In the genomic region with DNA sequence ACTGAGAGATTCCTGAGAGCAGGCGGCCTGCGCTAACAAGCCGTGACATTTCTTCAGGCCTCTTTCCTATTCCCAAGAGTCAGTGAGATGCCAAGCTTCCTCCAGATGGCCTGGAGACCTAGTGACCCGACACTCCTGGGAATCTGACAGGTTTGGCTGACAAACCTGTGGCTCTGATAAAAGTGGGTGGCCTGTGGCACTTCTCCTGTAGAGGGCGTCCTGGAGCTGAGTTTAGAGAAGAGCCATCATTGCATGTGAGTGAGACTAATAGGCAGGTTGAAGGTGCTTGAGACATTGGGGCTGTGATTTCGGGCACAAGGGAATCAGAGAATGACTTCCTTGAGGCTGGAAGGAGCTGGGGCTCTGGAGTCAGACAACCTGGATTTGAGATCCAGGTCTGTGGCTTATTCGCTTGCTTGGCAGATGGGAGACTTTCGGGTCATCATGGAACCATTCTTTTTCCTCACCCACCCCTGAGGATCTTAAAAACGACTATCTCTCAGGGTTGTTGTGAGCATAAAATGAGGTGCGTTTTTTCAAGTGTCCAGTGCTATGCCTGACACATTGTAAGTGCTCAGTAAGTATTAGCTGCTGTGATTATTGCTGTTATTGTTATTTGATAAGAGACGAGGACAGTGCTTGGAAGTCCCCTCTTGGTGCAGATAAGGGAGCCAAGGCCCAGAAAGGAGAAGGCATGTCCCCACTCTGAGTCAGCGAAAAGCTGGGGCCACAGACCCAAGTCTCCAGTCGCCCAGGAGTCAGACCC, we compare ENCODE assay signal across 10 cellular contexts.
A peak's percentile ranks its signal among the peaks of the same experiment; 100 is the strongest.
DNase-seq lines count a peak whose midpoint lies in the region; ATAC-seq, FAIRE-seq and TF ChIP-seq lines count a peak whose summit lies in the region.
"Had no signal": no experiment of that assay in that cellular context is flagged by ENCODE, and none has a peak within 500 bp of the region (broad histone marks: within the 10 kb centered on the region; RNA-seq: fewer than 3 reads in every experiment).

No MANE protein-coding gene starts in this region.

- no peak overlapping the region for H2BK15ac ChIP-seq in mesendoderm (replicated peaks; ENCODE audit: low read depth)

- H3K4me1 ChIP-seq in GM12878 (ENCODE audit: control insufficient read depth, insufficient read depth, low read length) (no peaks in the 10 kb centered on the region), mesendoderm (ENCODE audit: control insufficient read depth, low read depth, low read length) (no peaks in the 10 kb centered on the region), gastrocnemius medialis (no peaks in the 10 kb centered on the region)
- H3K4me1 ChIP-seq: tibial artery had no signal

- no peak overlapping the region for H3K9ac ChIP-seq in GM12878 (ENCODE audit: control insufficient read depth, insufficient read depth, low read length)
- H3K9ac ChIP-seq in mesendoderm (ENCODE audit: low read length): no peak overlapping the region

- no peaks in the 10 kb centered on the region for H3K36me3 ChIP-seq in GM12878 (ENCODE audit: control insufficient read depth in 2 of 2, insufficient read depth in 2 of 2, low read length in 1 of 2)
- no peaks in the 10 kb centered on the region for H3K36me3 ChIP-seq in mesendoderm (ENCODE audit: control insufficient read depth, insufficient read depth, low read length)
- no peaks in the 10 kb centered on the region for H3K36me3 ChIP-seq in gastrocnemius medialis
- H3K36me3 ChIP-seq: tibial artery had no signal

- no peaks in the 10 kb centered on the region for H4K20me1 ChIP-seq in GM12878 (ENCODE audit: control insufficient read depth, insufficient read depth)

- no peaks in the 10 kb centered on the region for H3K9me3 Mint-ChIP-seq in natural killer cell treated with Interleukin-12 subunit alpha and Interleukin-12 subunit beta and Interleukin-15 and Interleukin-18, amount 100 ng/mL, for 72 hours

- no peak overlapping the region for H2BK5ac ChIP-seq in mesendoderm (ENCODE audit: low read length)

- no peak overlapping the region for H3K56ac ChIP-seq in mesendoderm (ENCODE audit: low read length)

- H3K4me2 ChIP-seq in GM12878 (ENCODE audit: control insufficient read depth, insufficient read depth) (no peak overlapping the region), mesendoderm (ENCODE audit: low read length) (no peak overlapping the region)

- H3K36me3 Mint-ChIP-seq in natural killer cell treated with Interleukin-12 subunit alpha and Interleukin-12 subunit beta and Interleukin-15 and Interleukin-18, amount 100 ng/mL, for 72 hours: no peaks in the 10 kb centered on the region

- SMC1A ChIA-PET in GM12878 (lab: Charles Lee; ENCODE audit: uncharacterized antibody, unreplicated experiment): interaction anchor here (1.3 to 1.8 kb wide), 2 partner anchors 261 to 288 kb away, joined by 4 to 11 read pairs; no protein-coding TSS in a partner anchor

- H2AK5ac ChIP-seq in mesendoderm (ENCODE audit: low read length): no peak overlapping the region

- H3K9me3 ChIP-seq in GM12878 (replicated peaks; ENCODE audit: control insufficient read depth, insufficient read depth, low read length) (no peaks in the 10 kb centered on the region), gastrocnemius medialis (no peaks in the 10 kb centered on the region)
- H3K9me3 ChIP-seq: tibial artery had no signal

- intact Hi-C loops in GM12878 (cut with micrococcal nuclease; ENCODE audit: unreplicated experiment) (loop anchor here (1.0 to 10.0 kb wide), 2 partner anchors 292 to 546 kb away; a partner anchor contains a TSS), gastrocnemius medialis (cut with DNase I; ENCODE audit: low total_unique reads) (no loop called here)

- TF ChIP-seq CTCF in GM12878 (IDR thresholded peaks at IDR 0.05 in 2 of 3, conservative IDR thresholded peaks at IDR 0.05 in 1 of 3; ENCODE audit: control insufficient read depth in 2 of 3, extremely low read depth in 1 of 3, insufficient read depth in 1 of 3, low read depth in 3 of 3, low read length in 3 of 3): peak; percentile 49 to 63 (median 60)
- TF ChIP-seq CTCF in gastrocnemius medialis (IDR thresholded peaks at IDR 0.05 in 4 of 5, conservative IDR thresholded peaks at IDR 0.05 in 1 of 5): peak in 2 of 5 experiments; percentile 15 to 18

- no peak overlapping the region for H3K4me3 Mint-ChIP-seq in natural killer cell treated with Interleukin-12 subunit alpha and Interleukin-12 subunit beta and Interleukin-15 and Interleukin-18, amount 100 ng/mL, for 72 hours

- TF ChIP-seq EP300 in GM12878 (IDR thresholded peaks at IDR 0.05; ENCODE audit: borderline replicate concordance in 1 of 2, control insufficient read depth in 1 of 2, low read depth in 2 of 2, low read length in 2 of 2): no peak

- peaks cover 22 to 24% of the 10 kb centered on the region in 2 donors for H3K27me3 Mint-ChIP-seq in natural killer cell treated with Interleukin-12 subunit alpha and Interleukin-12 subunit beta and Interleukin-15 and Interleukin-18, amount 100 ng/mL, for 72 hours

- POLR2A ChIA-PET in GM12878 (lab: Charles Lee): no interaction called here

- TF ChIP-seq POLR2A in GM12878 (IDR thresholded peaks at IDR 0.05; ENCODE audit: low read depth, low read length): no peak
- no peak for TF ChIP-seq POLR2A in gastrocnemius medialis (IDR thresholded peaks at IDR 0.05)

- DNase-seq in stimulated activated CD4-positive, alpha-beta T cell treated with anti-CD3 and anti-CD28 coated beads, Interleukin-15, amount 100 ng/mL, for 48 hours (ENCODE audit: low read depth in 2 of 2): peak; percentile 5 to 34
- DNase-seq in stimulated activated CD4-positive, alpha-beta T cell treated with anti-CD3 and anti-CD28 coated beads, Interleukin-12 subunit alpha, Interleukin-12 subunit beta, amount 100 ng/mL, for 4 hours: no peak
- DNase-seq in MV-4-11 (lab: John Stamatoyannopoulos, UW) (peak; percentile 17), GM12878 (ENCODE audit: low read depth, low spot score) (no peak), mesendoderm (peak; percentile 92), gastrocnemius medialis (no peak)
- no peak for DNase-seq in natural killer cell treated with Interleukin-12 subunit alpha and Interleukin-12 subunit beta and Interleukin-15 and Interleukin-18, amount 100 ng/mL, for 72 hours (ENCODE audit: low spot score)

- no peaks in the 10 kb centered on the region for H3K79me1 ChIP-seq in mesendoderm (ENCODE audit: low read length)

- no peak overlapping the region for H3K27ac ChIP-seq in GM12878 (ENCODE audit: control insufficient read depth, insufficient read depth)
- no peak overlapping the region for H3K27ac ChIP-seq in mesendoderm (ENCODE audit: low read depth, low read length)
- H3K27ac ChIP-seq in gastrocnemius medialis: no peak overlapping the region
- H3K27ac ChIP-seq: epithelial cell of prostate, tibial artery had no signal

- H2BK120ac ChIP-seq in mesendoderm (ENCODE audit: low read depth, low read length): no peak overlapping the region

- peak; percentile 46 for TF ChIP-seq RAD21 in GM12878 (IDR thresholded peaks at IDR 0.05; ENCODE audit: insufficient read depth, low read depth, low read length)

- no TSS peak for BruUV-seq in GM12878 (replicated peaks; lab: Mats Ljungman, UMichigan)

- H3K23ac ChIP-seq in mesendoderm (ENCODE audit: low read length): no peak overlapping the region

- no peak overlapping the region for H4K5ac ChIP-seq in mesendoderm (ENCODE audit: low read length)

- in situ Hi-C loops in GM12878 (cut with MboI) (no loop called here), gastrocnemius medialis (cut with MboI; ENCODE audit: low sequenced_read_pairs in 4 of 4) (no loop called here)

- no peak overlapping the region for H3K18ac ChIP-seq in mesendoderm (ENCODE audit: low read length)

- no peaks in the 10 kb centered on the region for H3K4me1 Mint-ChIP-seq in natural killer cell treated with Interleukin-12 subunit alpha and Interleukin-12 subunit beta and Interleukin-15 and Interleukin-18, amount 100 ng/mL, for 72 hours (ENCODE audit: low read depth in 2 of 2)

- H3K4ac ChIP-seq in mesendoderm (ENCODE audit: low read depth, low read length): no peak overlapping the region

- no peak overlapping the region for H4K8ac ChIP-seq in mesendoderm (ENCODE audit: low read depth, low read length)

- H3K79me2 ChIP-seq in GM12878 (ENCODE audit: control insufficient read depth, insufficient read depth, low read length): no peaks in the 10 kb centered on the region
- H3K79me2 ChIP-seq in mesendoderm (ENCODE audit: control insufficient read depth, insufficient read depth, low read length): no peaks in the 10 kb centered on the region

- ATAC-seq in GM12878 (peak; percentile 65), GM21737 (IDR thresholded peaks at IDR 0.05; ENCODE audit: unreplicated experiment) (no peak), gastrocnemius medialis (no peak)
- no peak for ATAC-seq in natural killer cell treated with Interleukin-12 subunit alpha and Interleukin-12 subunit beta and Interleukin-15 and Interleukin-18, amount 100 ng/mL, for 72 hours

- no peak for FAIRE-seq in GM12878 (lab: Jason Lieb, UNC)

- H3K27me3 ChIP-seq in GM12878 (replicated peaks in 1 of 2; ENCODE audit: control insufficient read depth in 2 of 2, insufficient read depth in 2 of 2, low read length in 1 of 2) (peaks cover 0 to 3% of the 10 kb centered on the region in 2 experiments; a peak in 2 of 4 replicates), mesendoderm (ENCODE audit: insufficient read depth, low read length, poor library complexity) (no peaks in the 10 kb centered on the region), gastrocnemius medialis (no peaks in the 10 kb centered on the region)
- H3K27me3 ChIP-seq: tibial artery had no signal

- RAD21 ChIA-PET in GM12878 (lab: Charles Lee; ENCODE audit: unreplicated experiment): interaction anchor here (1.0 to 1.5 kb wide), 5 partner anchors 17 to 549 kb away, joined by 3 to 9 read pairs (median 3); no protein-coding TSS in a partner anchor

- no peak overlapping the region for H3K4me3 ChIP-seq in GM12878
- H3K4me3 ChIP-seq in mesendoderm (ENCODE audit: low read length): no peak overlapping the region
- no peak overlapping the region for H3K4me3 ChIP-seq in gastrocnemius medialis
- H3K4me3 ChIP-seq: tibial artery had no signal

- WGBS in GM12878 (ENCODE audit: insufficient coverage, insufficient replicate concordance, low lambda C conversion rate, missing lambda C conversion rate): 24% methylated on average over 13 of the region's 13 CpGs
- no CpG with 5 or more reads among the region's 13 CpGs for WGBS in mesendoderm (ENCODE audit: extremely low coverage, insufficient coverage, low lambda C conversion rate)

- CTCF ChIA-PET in GM12878 (lab: Yijun Ruan, JAX): interaction anchor here (0.6 to 2.4 kb wide), 7 partner anchors 9 to 400 kb away, joined by 3 to 16 read pairs (median 4); no protein-coding TSS in a partner anchor

- H3K27ac Mint-ChIP-seq in natural killer cell treated with Interleukin-12 subunit alpha and Interleukin-12 subunit beta and Interleukin-15 and Interleukin-18, amount 100 ng/mL, for 72 hours: no peak overlapping the region

- no peak overlapping the region for H2AFZ ChIP-seq in GM12878 (ENCODE audit: control insufficient read depth, low read depth, low read length)

TF ChIP-seq in GM12878, 131 proteins besides CTCF, POLR2A, EP300 and RAD21:
- TF ChIP-seq SMC3 (IDR thresholded peaks at IDR 0.05; ENCODE audit: borderline replicate concordance, low read length) (peak; percentile 51), ZSCAN29 (IDR thresholded peaks at IDR 0.05) (no peak)

Comparison
In these comparisons a context has a peak if more than half of its experiments do, and no peak if none do; other contexts are left out.
1. DNase-seq: peak in stimulated activated CD4-positive, alpha-beta T cell treated with anti-CD3 and anti-CD28 coated beads, Interleukin-15, amount 100 ng/mL, for 48 hours (2 of 2), MV-4-11 (single experiment) and mesendoderm (single experiment); none in stimulated activated CD4-positive, alpha-beta T cell treated with anti-CD3 and anti-CD28 coated beads, Interleukin-12 subunit alpha, Interleukin-12 subunit beta, amount 100 ng/mL, for 4 hours (single experiment), GM12878 (single experiment), gastrocnemius medialis (0 of 2) and natural killer cell treated with Interleukin-12 subunit alpha and Interleukin-12 subunit beta and Interleukin-15 and Interleukin-18, amount 100 ng/mL, for 72 hours (single experiment).